Comparison of ENCODE assay signal across 22 cellular contexts in the genomic region with DNA sequence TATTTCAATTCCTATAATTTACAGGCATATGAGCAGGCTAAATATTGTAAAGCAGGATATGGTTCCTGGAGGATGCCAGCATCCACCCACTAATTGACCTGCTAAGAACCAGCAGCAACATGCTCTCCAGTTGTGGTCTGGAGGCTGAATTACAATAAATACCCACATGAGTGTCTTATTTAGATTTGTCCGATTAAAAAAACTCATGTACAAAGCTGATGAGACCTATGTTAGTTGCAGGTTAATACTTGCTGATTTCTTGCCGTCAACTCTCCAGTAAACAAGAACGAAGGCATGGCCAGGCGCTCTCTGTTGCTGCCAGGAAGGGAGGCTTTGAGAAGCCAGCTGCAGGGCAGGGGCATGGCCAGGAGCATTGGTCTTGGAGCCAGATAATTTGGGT.
DNase-seq lines count a peak whose midpoint lies in the region; ATAC-seq and TF ChIP-seq lines count a peak whose summit lies in the region.
"Had no signal": no experiment of that assay in that cellular context is flagged by ENCODE, and none has a peak within 500 bp of the region (broad histone marks: within the 10 kb centered on the region; RNA-seq: fewer than 3 reads in every experiment).

No MANE protein-coding gene starts in this region.

- peaks cover 14% of the 10 kb centered on the region for H3K4me1 ChIP-seq in H9 (ENCODE audit: insufficient read depth, low read length)
- no peaks in the 10 kb centered on the region for H3K4me1 ChIP-seq in foreskin keratinocyte
- peaks cover 25% of the 10 kb centered on the region for H3K4me1 ChIP-seq in smooth muscle cell (ENCODE audit: low read depth)
- H3K4me1 ChIP-seq in heart left ventricle, result peaks cover 0 to 26% (median 11%) of the 10 kb centered on the region in 12 donors

- peaks cover 9% of the 10 kb centered on the region for H3F3A ChIP-seq in smooth muscle cell (ENCODE audit: low read depth)

- H3K4me3 Mint-ChIP-seq in H9, result no peak overlapping the region
- no peak overlapping the region for H3K4me3 Mint-ChIP-seq in activated T-cell treated with anti-CD3 and anti-CD28 coated beads, Interleukin-2, amount 50 U/mL, for 24 hours
- H3K4me3 Mint-ChIP-seq: B cell had no signal

- H4K20me1 ChIP-seq in H9 (ENCODE audit: control insufficient read depth, insufficient read depth, insufficient read length) (no peaks in the 10 kb centered on the region), smooth muscle cell (ENCODE audit: low read depth) (no peaks in the 10 kb centered on the region)

- no peaks in the 10 kb centered on the region for H3K79me2 ChIP-seq in H9 (ENCODE audit: insufficient read depth, low read length)
- no peaks in the 10 kb centered on the region for H3K79me2 ChIP-seq in smooth muscle cell (ENCODE audit: low read depth)

- H3K36me3 Mint-ChIP-seq in H9 (ENCODE audit: insufficient read depth in 1 of 3, low read depth in 3 of 3), result peaks cover 0 to 10% (median 7%) of the 10 kb centered on the region in 3 experiments; a peak in 5 of 7 replicates
- H3K36me3 Mint-ChIP-seq in activated T-cell treated with anti-CD3 and anti-CD28 coated beads, Interleukin-2, amount 50 U/mL, for 24 hours (ENCODE audit: low read depth), result no peaks in the 10 kb centered on the region

- DNase-seq in H9 (no peak), RWPE1 (ENCODE audit: low spot score) (peak; percentile 30), foreskin keratinocyte (peak; percentile 44 to 80), smooth muscle cell (lab: John Stamatoyannopoulos, UW; ENCODE audit: unreplicated experiment) (no peak), heart left ventricle (no peak), NCI-H1105 (lab: John Stamatoyannopoulos, UW) (no peak)
- no peak for DNase-seq in activated T-cell treated with anti-CD3 and anti-CD28 coated beads, Interleukin-2, amount 50 U/mL, for 24 hours
- DNase-seq: DMS53, GDM1, KBM-7, NCI-H1092 treated with DMSO at 0.1 percent for 48 hours, NCI-H2171, NCI-H446, NCI-H526, OCI-M1, RPMI8226, SHP77 treated with DMSO at 0.1 percent for 48 hours had no signal

- H2BK12ac ChIP-seq in H9 (ENCODE audit: insufficient read length, low read depth, low read length), result no peak overlapping the region

- no peak overlapping the region for H4K91ac ChIP-seq in H9 (ENCODE audit: insufficient read length, low read depth, low read length)

- CTCF ChIA-PET in RWPE1 (lab: Yijun Ruan, JAX), result no interaction called here

- no peak overlapping the region for H3K18ac ChIP-seq in H9 (ENCODE audit: insufficient read length, low read depth, low read length)

- no peak overlapping the region for H4K8ac ChIP-seq in H9 (replicated peaks; ENCODE audit: insufficient read length, low read depth, low read length)

- H2BK20ac ChIP-seq in H9 (ENCODE audit: low read depth, low read length, poor library complexity, severe bottlenecking), result no peak overlapping the region

- intact Hi-C loops in heart left ventricle (cut with DNase I), result loop anchor here in 1 of 10 donors (5.0 kb wide), 1 partner anchor 167 kb away; no protein-coding TSS in a partner anchor

- H3K79me1 ChIP-seq in H9 (ENCODE audit: insufficient read depth, low read depth, low read length, poor library complexity, severe bottlenecking), result no peaks in the 10 kb centered on the region

- TF ChIP-seq CTCF in H9 (conservative IDR thresholded peaks at IDR 0.05), result no peak
- TF ChIP-seq CTCF in RWPE1 (conservative IDR thresholded peaks at IDR 0.05; ENCODE audit: low read depth), result no peak
- TF ChIP-seq CTCF in foreskin keratinocyte (conservative IDR thresholded peaks at IDR 0.05), result no peak
- TF ChIP-seq CTCF in smooth muscle cell (IDR thresholded peaks at IDR 0.05; ENCODE audit: borderline replicate concordance, insufficient read depth, poor library complexity, severe bottlenecking), result no peak
- no peak for TF ChIP-seq CTCF in heart left ventricle (IDR thresholded peaks at IDR 0.05)

- TF ChIP-seq POLR2A in heart left ventricle (IDR thresholded peaks at IDR 0.05), result no peak

- H2BK15ac ChIP-seq in H9 (ENCODE audit: low read depth, low read length), result no peak overlapping the region

- H3K4ac ChIP-seq in H9 (ENCODE audit: low read depth, low read length), result no peak overlapping the region

- H3K27ac Mint-ChIP-seq in H9, result peak overlapping the region in 2 of 3 experiments; percentile 37 to 81; a peak in 3 of 7 replicates
- no peak overlapping the region for H3K27ac Mint-ChIP-seq in activated T-cell treated with anti-CD3 and anti-CD28 coated beads, Interleukin-2, amount 50 U/mL, for 24 hours
- H3K27ac Mint-ChIP-seq: B cell had no signal

- no peak overlapping the region for H3K56ac ChIP-seq in H9 (ENCODE audit: insufficient read length, low read depth, low read length)

- no peaks in the 10 kb centered on the region; the same call in none of the 2 replicates for H3K27me3 Mint-ChIP-seq in H9 (ENCODE audit: low read depth)
- H3K27me3 Mint-ChIP-seq in activated T-cell treated with anti-CD3 and anti-CD28 coated beads, Interleukin-2, amount 50 U/mL, for 24 hours, result no peaks in the 10 kb centered on the region

- H3K23me2 ChIP-seq in H9 (ENCODE audit: insufficient read length, low read depth, low read length, poor library complexity, severe bottlenecking), result no peaks in the 10 kb centered on the region

- H3K27me3 ChIP-seq in H9 (ENCODE audit: insufficient read depth, low read length), result no peaks in the 10 kb centered on the region
- H3K27me3 ChIP-seq in foreskin keratinocyte, result no peaks in the 10 kb centered on the region
- H3K27me3 ChIP-seq in smooth muscle cell (ENCODE audit: low read depth), result no peaks in the 10 kb centered on the region
- no peaks in the 10 kb centered on the region for H3K27me3 ChIP-seq in heart left ventricle

- no peak overlapping the region for H4K5ac ChIP-seq in H9 (ENCODE audit: insufficient read length, low read depth, low read length)

- POLR2A ChIA-PET in RWPE1 (lab: Yijun Ruan, JAX; ENCODE audit: low non-redundant PET), result no interaction called here

- H2AFZ ChIP-seq in H9 (ENCODE audit: low read length), result no peak overlapping the region
- no peak overlapping the region for H2AFZ ChIP-seq in smooth muscle cell (ENCODE audit: low read depth)

- H3K4me2 ChIP-seq in H9 (ENCODE audit: insufficient read depth, insufficient read length, low read length) (no peak overlapping the region), smooth muscle cell (peak overlapping the region; percentile 13)
- H3K4me2 ChIP-seq: A549 had no signal

- H3K4me1 Mint-ChIP-seq in H9, result peaks cover 45 to 52% of the 10 kb centered on the region in 2 experiments
- H3K4me1 Mint-ChIP-seq in activated T-cell treated with anti-CD3 and anti-CD28 coated beads, Interleukin-2, amount 50 U/mL, for 24 hours (ENCODE audit: low read depth), result no peaks in the 10 kb centered on the region

- H3K23ac ChIP-seq in H9 (ENCODE audit: insufficient read length, low read depth, low read length), result no peak overlapping the region

- H3K9me3 Mint-ChIP-seq in H9, result peaks cover 6 to 7% of the 10 kb centered on the region in 2 experiments; a peak in 4 of 5 replicates
- no peaks in the 10 kb centered on the region for H3K9me3 Mint-ChIP-seq in activated T-cell treated with anti-CD3 and anti-CD28 coated beads, Interleukin-2, amount 50 U/mL, for 24 hours

- H3K27ac ChIP-seq in H9 (ENCODE audit: insufficient read length, low read depth, low read length), result no peak overlapping the region
- peak overlapping the region; percentile 74 for H3K27ac ChIP-seq in RWPE1
- no peak overlapping the region for H3K27ac ChIP-seq in foreskin keratinocyte
- peak overlapping the region; percentile 85 for H3K27ac ChIP-seq in smooth muscle cell (ENCODE audit: low read depth)
- H3K27ac ChIP-seq in heart left ventricle, result no peak overlapping the region
- H3K27ac ChIP-seq: SK-N-MC had no signal

- H2BK5ac ChIP-seq in H9 (ENCODE audit: insufficient read length, low read length), result no peak overlapping the region

- H3T11ph ChIP-seq in H9 (ENCODE audit: low read length), result no peak overlapping the region

- H3K14ac ChIP-seq in H9 (ENCODE audit: insufficient read depth, low read length), result no peak overlapping the region

- H3K4me3 ChIP-seq in smooth muscle cell (no peak overlapping the region), heart left ventricle (no peak overlapping the region)
- H3K4me3 ChIP-seq: A549, HAP-1, SK-N-MC had no signal

- no CpG with 5 or more reads among the region's 4 CpGs for WGBS in H9 (ENCODE audit: extremely low coverage, insufficient read length, low lambda C conversion rate)
- WGBS in smooth muscle cell (ENCODE audit: low lambda C conversion rate), result 74% methylated on average over 4 of the region's 4 CpGs
- 91 to 97% (median 95%) methylated on average over 4 of the region's 4 CpGs for WGBS in heart left ventricle, 4 donors

- no peak overlapping the region for H3K9ac ChIP-seq in H9 (ENCODE audit: extremely low read depth, insufficient read length, low read length)
- H3K9ac ChIP-seq in smooth muscle cell (ENCODE audit: low read depth), result no peak overlapping the region

- H3K36me3 ChIP-seq in smooth muscle cell (ENCODE audit: low read depth) (no peaks in the 10 kb centered on the region), heart left ventricle (no peaks in the 10 kb centered on the region)
- H3K36me3 ChIP-seq: HAP-1 had no signal

- peak; percentile 23 for ATAC-seq in foreskin keratinocyte
- ATAC-seq in heart left ventricle, result no peak
- ATAC-seq: A549, HepG2 had no signal

- H2BK120ac ChIP-seq in H9 (ENCODE audit: low read depth, low read length, poor library complexity, severe bottlenecking), result no peak overlapping the region

- no peak overlapping the region for H2AK5ac ChIP-seq in H9 (ENCODE audit: insufficient read length, low read length)

- H3K9me3 ChIP-seq in H9 (ENCODE audit: control insufficient read depth, low read depth, low read length) (no peaks in the 10 kb centered on the region), smooth muscle cell (replicated peaks; ENCODE audit: low read depth) (no peaks in the 10 kb centered on the region), heart left ventricle (no peaks in the 10 kb centered on the region)
- H3K9me3 ChIP-seq: A549, HAP-1 had no signal

Comparison
In these comparisons a context has a peak if more than half of its experiments do, and no peak if none do; other contexts are left out.
1. DNase-seq: peak in RWPE1 (single experiment) and foreskin keratinocyte (2 of 2); none in H9 (single experiment), smooth muscle cell (single experiment), activated T-cell treated with anti-CD3 and anti-CD28 coated beads, Interleukin-2, amount 50 U/mL, for 24 hours (single experiment), heart left ventricle (0 of 5) and NCI-H1105 (single experiment).
2. H3K27ac ChIP-seq: peak in RWPE1 (single experiment) and smooth muscle cell (single experiment); none in H9 (single experiment), foreskin keratinocyte (single experiment) and heart left ventricle (0 of 12).